ENCODE assay signal across 29 cellular contexts in the genomic region with DNA sequence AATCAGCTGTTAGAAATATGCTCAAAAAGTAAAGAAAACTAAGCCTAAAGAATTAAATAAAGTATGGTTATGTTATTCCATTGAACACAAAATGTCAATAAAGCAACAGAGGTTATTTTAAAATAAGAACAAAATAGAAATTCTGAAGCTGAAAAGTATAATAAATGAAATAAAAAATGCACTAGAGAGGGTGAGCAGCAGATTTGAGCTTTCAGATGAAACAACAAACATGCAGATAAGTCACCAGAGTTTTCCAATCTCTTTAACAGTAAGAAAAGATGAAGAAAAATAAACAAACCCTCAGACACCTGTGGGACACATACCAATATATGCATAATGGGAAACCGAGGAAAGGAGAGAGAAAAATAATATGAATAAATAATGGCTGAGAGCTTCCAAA.
"Had no signal": no experiment of that assay in that cellular context is flagged by ENCODE, and none has a peak within 500 bp of the region (broad histone marks: within the 10 kb centered on the region; RNA-seq: fewer than 3 reads in every experiment).

No MANE protein-coding gene starts in this region.

- H3K36me3 ChIP-seq: adrenal gland, brain microvascular endothelial cell, breast epithelium had no signal

- H3K9me3 ChIP-seq: body of pancreas had no signal

- H3K4me1 ChIP-seq: adrenal gland, body of pancreas, breast epithelium had no signal

- DNase-seq: activated B cell treated with CpG ODN at 0.5 μM for 24 hours; activated CD4-positive, alpha-beta memory T cell treated with anti-CD3 and anti-CD28 coated beads, Interleukin-2, amount 10 ng/mL, durations not matched to agents 7 days and 5 days; activated CD4-positive, alpha-beta T cell treated with anti-CD3 and anti-CD28 coated beads for 4 hours; activated CD4-positive, alpha-beta T cell treated with anti-CD3 and anti-CD28 coated beads, Interleukin-2, amount 50 U/mL, for 1 hour; activated CD4-positive, alpha-beta T cell treated with anti-CD3 and anti-CD28 coated beads, Interleukin-2, amount 50 U/mL, for 4 hours; activated CD4-positive, CD25-positive, alpha-beta regulatory T cell treated with anti-CD3 and anti-CD28 coated beads, Interleukin-2, amount 50 U/mL, for 72 hours; activated CD8-positive, alpha-beta memory T cell treated with anti-CD3 and anti-CD28 coated beads for 24 hours; activated CD8-positive, alpha-beta memory T cell treated with anti-CD3 and anti-CD28 coated beads, Interleukin-2, amount 10 ng/mL, durations not matched to agents 7 days and 5 days; activated CD8-positive, alpha-beta memory T cell treated with anti-CD3 and anti-CD28 coated beads, Interleukin-2, amount 50 U/mL, for 48 hours; activated CD8-positive, alpha-beta T cell treated with anti-CD3 and anti-CD28 coated beads, Interleukin-2, amount 10 ng/mL, durations not matched to agents 7 days and 5 days; activated effector memory CD4-positive, alpha-beta T cell treated with Interleukin-2 at 50 U/mL for 16 hours; activated gamma-delta T cell; activated naive CD4-positive, alpha-beta T cell treated with anti-CD3 and anti-CD28 coated beads, Interleukin-2, amount 10 ng/mL, durations not matched to agents 7 days and 5 days; activated naive CD4-positive, alpha-beta T cell treated with Interleukin-2 at 50 U/mL for 16 hours; activated naive CD8-positive, alpha-beta T cell treated with anti-CD3 and anti-CD28 coated beads, Interleukin-2, amount 10 ng/mL, durations not matched to agents 7 days and 5 days; activated T-cell treated with anti-CD3 and anti-CD28 coated beads, Interleukin-2, amount 50 U/mL, for 24 hours; activated T-cell treated with anti-CD3 and anti-CD28 coated beads, Interleukin-2, amount 50 U/mL, for 48 hours; adrenal gland; amniotic stem cell; aorta; body of pancreas; brain microvascular endothelial cell; central memory CD4-positive, alpha-beta T cell; T-helper 2 cell; T-helper 9 cell had no signal

- H3K4me3 ChIP-seq: adrenal gland, body of pancreas, breast epithelium had no signal

- H3K27me3 ChIP-seq: adrenal gland, body of pancreas, brain microvascular endothelial cell, breast epithelium had no signal

- H3K27ac ChIP-seq: adrenal gland, body of pancreas, brain microvascular endothelial cell, breast epithelium, VCaP had no signal

- FAIRE-seq: astrocyte, TTC549 had no signal

- ATAC-seq: activated CD8-positive, alpha-beta memory T cell treated with anti-CD3 and anti-CD28 coated beads, Interleukin-2, amount 10 ng/mL, durations not matched to agents 7 days and 5 days; activated CD8-positive, alpha-beta T cell treated with anti-CD3 and anti-CD28 coated beads, Interleukin-2, amount 10 ng/mL, durations not matched to agents 7 days and 5 days; body of pancreas had no signal
